8 cellular contexts compared by ENCODE assay signal in the genomic region with DNA sequence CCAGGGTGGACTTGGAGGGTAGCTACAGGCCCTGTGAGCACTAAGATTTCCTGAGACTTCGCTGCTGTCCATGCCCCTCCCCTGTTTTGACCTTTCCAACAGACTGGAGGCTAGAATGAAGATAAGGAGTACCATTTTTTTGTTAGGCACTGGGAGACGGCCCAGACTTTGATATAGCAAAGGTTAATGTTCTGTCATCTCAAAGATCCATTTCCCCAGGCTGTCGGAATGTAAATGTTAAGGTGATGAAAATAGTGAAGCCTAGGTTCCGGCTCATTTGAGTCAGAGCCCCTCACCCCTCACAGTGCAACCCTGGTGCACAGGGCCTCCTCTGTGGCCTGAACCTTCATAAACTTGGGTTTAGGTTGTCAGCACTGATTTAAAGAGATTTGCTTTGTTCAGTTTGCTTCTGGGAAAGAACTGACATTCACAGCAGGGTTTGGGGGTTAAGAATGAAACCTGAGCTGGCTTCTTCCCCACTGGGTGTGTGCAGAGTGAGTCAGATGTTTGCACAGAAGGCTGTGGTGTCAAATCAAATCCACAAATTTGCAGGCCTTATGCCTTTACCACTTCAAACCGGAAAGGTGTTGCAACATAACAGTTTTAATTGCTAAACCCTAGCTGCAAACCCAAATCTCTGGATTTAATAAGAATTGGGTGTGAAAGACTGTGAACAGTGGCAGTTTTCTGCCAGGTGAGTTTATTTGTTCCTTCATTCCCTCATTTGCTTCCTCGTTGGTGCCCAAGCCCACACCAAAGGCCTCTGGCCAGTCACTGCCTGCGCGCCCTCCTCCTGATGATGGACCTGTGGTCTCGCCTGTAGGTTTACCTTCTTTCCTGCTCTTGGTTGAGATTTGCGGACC. TPM values are rescaled to one million over a fixed set of nuclear protein-coding genes. Genes with fewer than 3 reads are reported as not detected.
DNase-seq lines count a peak whose midpoint lies in the region; ATAC-seq and TF ChIP-seq lines count a peak whose summit lies in the region.

No MANE protein-coding gene starts in this region.

- CTCF ChIA-PET in CD4-positive, alpha-beta T cell (lab: Charles Lee): interaction anchor here (1.3 to 1.9 kb wide), 2 partner anchors 20 to 21 kb away, joined by 5 to 7 read pairs; a partner anchor contains a TSS

- peak overlapping the region; percentile 68 for H3K27ac Mint-ChIP-seq in CD4-positive, alpha-beta T cell
- H3K27ac Mint-ChIP-seq in activated naive CD4-positive, alpha-beta T cell treated with anti-CD3 and anti-CD28 coated beads, Interleukin-2, amount 50 U/mL, for 72 hours: peak overlapping the region in 1 of 2 donors; percentile 72

- no peak overlapping the region for H3K4me3 Mint-ChIP-seq in CD4-positive, alpha-beta T cell

- intact Hi-C loops in CD4-positive, alpha-beta T cell (cut with DNase I, micrococcal nuclease): no loop called here

- H3K4me1 Mint-ChIP-seq in CD4-positive, alpha-beta T cell (ENCODE audit: low read depth): peaks cover 24% of the 10 kb centered on the region

- peak in 6 of 10 experiments; percentile 10 to 43 (median 16) for DNase-seq in CD4-positive, alpha-beta T cell
- peak; percentile 78 for DNase-seq in HPDE6-E6E7 (ENCODE audit: extremely low spot score)
- DNase-seq in NOMO-1 treated with dmso at 0.1 percent for 144 hours (lab: John Stamatoyannopoulos, UW; ENCODE audit: unreplicated experiment): peak; percentile 94
- DNase-seq in activated naive CD4-positive, alpha-beta T cell treated with anti-CD3 and anti-CD28 coated beads, Interleukin-2, amount 50 U/mL, for 72 hours (ENCODE audit: low spot score in 2 of 2): peak; percentile 67 to 72
- peak; percentile 66 for DNase-seq in iPS-NIHi11 (ENCODE audit: low spot score)
- peak; percentile 42 to 51 for DNase-seq in stimulated activated CD4-positive, alpha-beta T cell treated with anti-CD3 and anti-CD28 coated beads, Interleukin-2, amount 100 ng/mL, for 24 hours
- no peak for DNase-seq in amygdala (lab: John Stamatoyannopoulos, UW)

- POLR2A ChIA-PET in CD4-positive, alpha-beta T cell (lab: Charles Lee): interaction anchor here (0.8 to 1.0 kb wide), 3 partner anchors 20 to 165 kb away, joined by 3 to 4 read pairs (median 4); a partner anchor contains a TSS

- no peak for TF ChIP-seq CTCF in CD4-positive, alpha-beta T cell (IDR thresholded peaks at IDR 0.05)

- H3K27me3 Mint-ChIP-seq in CD4-positive, alpha-beta T cell: no peaks in the 10 kb centered on the region

- no peaks in the 10 kb centered on the region for H3K9me3 ChIP-seq in CD4-positive, alpha-beta T cell (ENCODE audit: control insufficient read depth, low read length)

- no peaks in the 10 kb centered on the region for H3K36me3 Mint-ChIP-seq in CD4-positive, alpha-beta T cell (ENCODE audit: low read depth)
- no peaks in the 10 kb centered on the region for H3K36me3 Mint-ChIP-seq in activated naive CD4-positive, alpha-beta T cell treated with anti-CD3 and anti-CD28 coated beads, Interleukin-2, amount 50 U/mL, for 72 hours

- H3K9me3 Mint-ChIP-seq in CD4-positive, alpha-beta T cell: no peaks in the 10 kb centered on the region
- no peaks in the 10 kb centered on the region for H3K9me3 Mint-ChIP-seq in activated naive CD4-positive, alpha-beta T cell treated with anti-CD3 and anti-CD28 coated beads, Interleukin-2, amount 50 U/mL, for 72 hours

- no peak overlapping the region for H3K27ac ChIP-seq in CD4-positive, alpha-beta T cell (ENCODE audit: low read depth, low read length)

- no peaks in the 10 kb centered on the region for H3K27me3 ChIP-seq in CD4-positive, alpha-beta T cell (ENCODE audit: control insufficient read depth, insufficient read depth, low read length)

- ATAC-seq in CD4-positive, alpha-beta T cell (ENCODE audit: poor library complexity): peak; percentile 79
- peak; percentile 94 to 96 for ATAC-seq in activated naive CD4-positive, alpha-beta T cell treated with anti-CD3 and anti-CD28 coated beads, Interleukin-2, amount 50 U/mL, for 72 hours
- ATAC-seq in HG03565 (IDR thresholded peaks at IDR 0.05; ENCODE audit: unreplicated experiment): no peak

RNA-seq across cellular contexts. Expression of a gene that starts 20.6 kb away (rescaled TPM):
- 1 to 10 TPM; 3.8 to 5.0 TPM for total RNA-seq in CD4-positive, alpha-beta T cell
- total RNA-seq in activated naive CD4-positive, alpha-beta T cell treated with anti-CD3 and anti-CD28 coated beads, Interleukin-2, amount 50 U/mL, for 72 hours: 1 to 10 TPM; 2.5 to 5.7 TPM

RNA-seq across cellular contexts. Expression of a gene that starts 37.6 kb away (rescaled TPM):
- 10 to 100 TPM; 31.1 to 31.5 TPM for total RNA-seq in CD4-positive, alpha-beta T cell
- 10 to 100 TPM; 53.0 to 56.5 TPM for total RNA-seq in activated naive CD4-positive, alpha-beta T cell treated with anti-CD3 and anti-CD28 coated beads, Interleukin-2, amount 50 U/mL, for 72 hours

Comparison
In these comparisons a context has a peak if more than half of its experiments do, and no peak if none do; other contexts are left out.
1. DNase-seq: peak in CD4-positive, alpha-beta T cell (6 of 10), HPDE6-E6E7 (single experiment), NOMO-1 treated with dmso at 0.1 percent for 144 hours (single experiment), activated naive CD4-positive, alpha-beta T cell treated with anti-CD3 and anti-CD28 coated beads, Interleukin-2, amount 50 U/mL, for 72 hours (2 of 2), iPS-NIHi11 (single experiment) and stimulated activated CD4-positive, alpha-beta T cell treated with anti-CD3 and anti-CD28 coated beads, Interleukin-2, amount 100 ng/mL, for 24 hours (2 of 2); none in amygdala (0 of 56).